8 cellular contexts compared by ENCODE assay signal in genomic region chr17:72556944-72557826, GRCh38.
DNase-seq lines count a peak whose midpoint lies in the region; ATAC-seq, FAIRE-seq and TF ChIP-seq lines count a peak whose summit lies in the region.

No MANE protein-coding gene starts in this region.

- H3K4me3 ChIP-seq in smooth muscle cell = no peak overlapping the region

- DNase-seq in DMS 273 (lab: John Stamatoyannopoulos, UW; ENCODE audit: unreplicated experiment) (peak; percentile 87), H54 (ENCODE audit: insufficient read length, low spot score) (peak; percentile 85), NCI-H1105 treated with DMSO at 0.1 percent for 48 hours (lab: John Stamatoyannopoulos, UW) (peak; percentile 59), SW480 (ENCODE audit: low spot score) (peak; percentile 78), left ventricle myocardium superior (peak; percentile 66), smooth muscle cell (lab: John Stamatoyannopoulos, UW; ENCODE audit: unreplicated experiment) (peak; percentile 13)
- peak; percentile 63 for DNase-seq in activated naive CD8-positive, alpha-beta T cell treated with anti-CD3 and anti-CD28 coated beads, Interleukin-2, amount 50 U/mL, for 24 hours

- no peaks in the 10 kb centered on the region for H3K4me1 ChIP-seq in smooth muscle cell (ENCODE audit: low read depth)

- H3K4me2 ChIP-seq in smooth muscle cell = no peak overlapping the region

- peaks cover 52% of the 10 kb centered on the region for H3K79me2 ChIP-seq in smooth muscle cell (ENCODE audit: low read depth)

- no peaks in the 10 kb centered on the region for H3K4me1 Mint-ChIP-seq in activated naive CD8-positive, alpha-beta T cell treated with anti-CD3 and anti-CD28 coated beads, Interleukin-2, amount 50 U/mL, for 24 hours

- H3K9me3 ChIP-seq in smooth muscle cell (replicated peaks; ENCODE audit: low read depth) = no peaks in the 10 kb centered on the region

- no peaks in the 10 kb centered on the region for H3K36me3 ChIP-seq in smooth muscle cell (ENCODE audit: low read depth)

- intact Hi-C loops in left ventricle myocardium superior (cut with micrococcal nuclease) = loop anchor here (10.0 kb wide), 1 partner anchor 598 kb away; no protein-coding TSS in a partner anchor

- H4K20me1 ChIP-seq in smooth muscle cell (ENCODE audit: low read depth) = peaks cover 91% of the 10 kb centered on the region

- H2AFZ ChIP-seq in smooth muscle cell (ENCODE audit: low read depth) = no peak overlapping the region

- H3K36me3 Mint-ChIP-seq in activated naive CD8-positive, alpha-beta T cell treated with anti-CD3 and anti-CD28 coated beads, Interleukin-2, amount 50 U/mL, for 24 hours (ENCODE audit: low read depth) = no peaks in the 10 kb centered on the region

- H3K27me3 Mint-ChIP-seq in activated naive CD8-positive, alpha-beta T cell treated with anti-CD3 and anti-CD28 coated beads, Interleukin-2, amount 50 U/mL, for 24 hours = peaks cover 1% of the 10 kb centered on the region

- no peaks in the 10 kb centered on the region for H3K27me3 ChIP-seq in smooth muscle cell (ENCODE audit: low read depth)

- H3K27ac Mint-ChIP-seq in activated naive CD8-positive, alpha-beta T cell treated with anti-CD3 and anti-CD28 coated beads, Interleukin-2, amount 50 U/mL, for 24 hours = no peak overlapping the region

- no peak overlapping the region for H3K4me3 Mint-ChIP-seq in activated naive CD8-positive, alpha-beta T cell treated with anti-CD3 and anti-CD28 coated beads, Interleukin-2, amount 50 U/mL, for 24 hours

- no peak for FAIRE-seq in H54 (lab: Jason Lieb, UNC)

- no peak overlapping the region for H3K9ac ChIP-seq in smooth muscle cell (ENCODE audit: low read depth)

- no peak for TF ChIP-seq POLR2A in H54 (IDR thresholded peaks at IDR 0.05; ENCODE audit: low read depth, low read length)

- TF ChIP-seq CTCF in smooth muscle cell (IDR thresholded peaks at IDR 0.05; ENCODE audit: borderline replicate concordance, insufficient read depth, poor library complexity, severe bottlenecking) = peak; percentile 81

- peak; percentile 48 for ATAC-seq in activated naive CD8-positive, alpha-beta T cell treated with anti-CD3 and anti-CD28 coated beads, Interleukin-2, amount 50 U/mL, for 24 hours
- ATAC-seq in left ventricle myocardium superior = peak; percentile 62
- no peak for ATAC-seq in HG02981 (IDR thresholded peaks at IDR 0.05; ENCODE audit: unreplicated experiment)

- no peaks in the 10 kb centered on the region for H3K9me3 Mint-ChIP-seq in activated naive CD8-positive, alpha-beta T cell treated with anti-CD3 and anti-CD28 coated beads, Interleukin-2, amount 50 U/mL, for 24 hours

- no peak overlapping the region for H3K27ac ChIP-seq in smooth muscle cell (ENCODE audit: low read depth)

- H3F3A ChIP-seq in smooth muscle cell (ENCODE audit: low read depth) = no peaks in the 10 kb centered on the region

- WGBS in smooth muscle cell (ENCODE audit: low lambda C conversion rate) = 41% methylated on average over 23 of the region's 24 CpGs

Comparison
In these comparisons a context has a peak if more than half of its experiments do, and no peak if none do; other contexts are left out.
1. DNase-seq: peak in every context shown above with its lines; median percentile 87 in DMS 273; 85 in H54; 78 in SW480; 66 in left ventricle myocardium superior; 63 in activated naive CD8-positive, alpha-beta T cell treated with anti-CD3 and anti-CD28 coated beads, Interleukin-2, amount 50 U/mL, for 24 hours; 59 in NCI-H1105 treated with DMSO at 0.1 percent for 48 hours; 13 in smooth muscle cell.